ENCODE assay signal across 12 cellular contexts in genomic region chr7:107172318-107173032, GRCh38. TPM values are rescaled to one million over a fixed set of nuclear protein-coding genes. Genes with fewer than 3 reads are reported as not detected.
DNase-seq lines count a peak whose midpoint lies in the region; ATAC-seq and TF ChIP-seq lines count a peak whose summit lies in the region.
"Had no signal": no experiment of that assay in that cellular context is flagged by ENCODE, and none has a peak within 500 bp of the region (broad histone marks: within the 10 kb centered on the region; RNA-seq: fewer than 3 reads in every experiment).

No MANE protein-coding gene starts in this region.

- no peak overlapping the region for H3K27ac ChIP-seq in CD8-positive, alpha-beta memory T cell (ENCODE audit: low read depth, low read length)
- peak overlapping the region; percentile 50; the same call in 1 of the 2 replicates for H3K27ac ChIP-seq in HUES6 (ENCODE audit: low read depth, low read length)

- H3K27me3 ChIP-seq in CD8-positive, alpha-beta memory T cell (ENCODE audit: insufficient read depth, low read length, poor library complexity, severe bottlenecking), result no peaks in the 10 kb centered on the region
- H3K27me3 ChIP-seq in HUES6 (ENCODE audit: control insufficient read depth, insufficient read depth, low read length) (no peaks in the 10 kb centered on the region), adipocyte (replicated peaks; ENCODE audit: control insufficient read depth, insufficient read depth, low read length) (no peaks in the 10 kb centered on the region)

- peaks cover 67% of the 10 kb centered on the region for H3K4me1 ChIP-seq in CD8-positive, alpha-beta memory T cell (ENCODE audit: insufficient read depth, low read length)
- H3K4me1 ChIP-seq in HUES6 (ENCODE audit: control insufficient read depth, insufficient read depth, low read length) (peaks cover 22% of the 10 kb centered on the region), adipocyte (ENCODE audit: control insufficient read depth, insufficient read depth, low read length) (peaks cover 32% of the 10 kb centered on the region)

- H3K9me3 Mint-ChIP-seq in CD8-positive, alpha-beta memory T cell, result no peaks in the 10 kb centered on the region
- no peaks in the 10 kb centered on the region for H3K9me3 Mint-ChIP-seq in neural crest cell

- no peak for DNase-seq in CD8-positive, alpha-beta memory T cell
- DNase-seq in adipocyte (ENCODE audit: low read depth) (no peak), neural crest cell (ENCODE audit: low read depth, low spot score) (no peak), occipital lobe (lab: John Stamatoyannopoulos, UW) (no peak)
- DNase-seq: activated CD4-positive, CD25-positive, alpha-beta regulatory T cell treated with anti-CD3 and anti-CD28 coated beads, Interleukin-2, amount 50 U/mL, for 72 hours; GF-D8; head of caudate nucleus; NCI-H2171 treated with DMSO at 0.1 percent for 48 hours; SW 1271 had no signal

- no peak for TF ChIP-seq CTCF in neural crest cell (conservative IDR thresholded peaks at IDR 0.05)

- H3K9ac ChIP-seq in HUES6 (ENCODE audit: low read length), result no peak overlapping the region
- H3K9ac ChIP-seq in adipocyte (ENCODE audit: low read length), result no peak overlapping the region

- POLR2A ChIA-PET in CD8-positive, alpha-beta memory T cell (lab: Charles Lee), result interaction anchor here (0.7 kb wide), 5 partner anchors 11 to 572 kb away, joined by 3 to 6 read pairs (median 4); partner anchors contain the start of gene CBLL1

- CTCF ChIA-PET in CD8-positive, alpha-beta memory T cell (lab: Charles Lee), result no interaction called here

- peaks cover 0 to 50% (median 0%) of the 10 kb centered on the region in 3 donors for H3K36me3 Mint-ChIP-seq in CD8-positive, alpha-beta memory T cell
- H3K36me3 Mint-ChIP-seq in neural crest cell (ENCODE audit: low read depth), result no peaks in the 10 kb centered on the region

- H3K36me3 ChIP-seq in CD8-positive, alpha-beta memory T cell (ENCODE audit: insufficient read depth, low read length), result no peaks in the 10 kb centered on the region
- H3K36me3 ChIP-seq in HUES6 (ENCODE audit: control insufficient read depth, insufficient read depth, low read length) (no peaks in the 10 kb centered on the region), adipocyte (ENCODE audit: control insufficient read depth, insufficient read depth, low read length, severe bottlenecking) (no peaks in the 10 kb centered on the region)

- peak overlapping the region in 5 of 8 donors; percentile 39 to 70 (median 57) for H3K27ac Mint-ChIP-seq in CD8-positive, alpha-beta memory T cell
- H3K27ac Mint-ChIP-seq in neural crest cell (ENCODE audit: unreplicated experiment), result no peak overlapping the region

- H3K4me1 Mint-ChIP-seq in CD8-positive, alpha-beta memory T cell, result peaks cover 66 to 81% (median 80%) of the 10 kb centered on the region in 3 donors
- H3K4me1 Mint-ChIP-seq in neural crest cell, result peaks cover 43% of the 10 kb centered on the region

- peak overlapping the region in 4 of 7 donors; percentile 39 to 76 (median 60) for H3K4me3 Mint-ChIP-seq in CD8-positive, alpha-beta memory T cell
- H3K4me3 Mint-ChIP-seq in neural crest cell, result peak overlapping the region; percentile 68

- no peak overlapping the region for H3K4me3 ChIP-seq in CD8-positive, alpha-beta memory T cell (ENCODE audit: low read length)
- H3K4me3 ChIP-seq in HUES6 (ENCODE audit: low read depth, low read length), result no peak overlapping the region
- H3K4me3 ChIP-seq in adipocyte (ENCODE audit: low read length), result peak overlapping the region; percentile 18

- no peaks in the 10 kb centered on the region for H3K9me3 ChIP-seq in CD8-positive, alpha-beta memory T cell (ENCODE audit: low read length)
- H3K9me3 ChIP-seq in HUES6 (ENCODE audit: control insufficient read depth, insufficient read depth, low read depth, low read length), result no peaks in the 10 kb centered on the region
- H3K9me3 ChIP-seq in adipocyte (ENCODE audit: control insufficient read depth, low read length), result no peaks in the 10 kb centered on the region

- H3K27me3 Mint-ChIP-seq in CD8-positive, alpha-beta memory T cell, result peaks cover 0 to 4% of the 10 kb centered on the region in 2 donors
- peaks cover 4% of the 10 kb centered on the region for H3K27me3 Mint-ChIP-seq in neural crest cell (ENCODE audit: low read depth)

- ATAC-seq in GM21576 (IDR thresholded peaks at IDR 0.05; ENCODE audit: unreplicated experiment), result no peak
- no peak for ATAC-seq in GM21381 (IDR thresholded peaks at IDR 0.05; ENCODE audit: unreplicated experiment)

RNA-seq across cellular contexts. Expression of gene HBP1, which starts 3.7 kb away (rescaled TPM):
- 10 to 100 TPM; 17.2 to 17.6 TPM for total RNA-seq in CD8-positive, alpha-beta memory T cell
- 52.3 TPM for polyA plus RNA-seq in CD8-positive, alpha-beta memory T cell
- total RNA-seq in neural crest cell, result 15.7 and 15.8 TPM in 2 replicates
- total RNA-seq in occipital lobe, result 78.6 TPM
